16 cellular contexts compared by ENCODE assay signal in genomic region chr2:55141572-55142413, GRCh38.
DNase-seq lines count a peak whose midpoint lies in the region; ATAC-seq and TF ChIP-seq lines count a peak whose summit lies in the region.
"Had no signal": no experiment of that assay in that cellular context is flagged by ENCODE, and none has a peak within 500 bp of the region (broad histone marks: within the 10 kb centered on the region; RNA-seq: fewer than 3 reads in every experiment).

No MANE protein-coding gene starts in this region.

- peak overlapping the region; percentile 5 for H3K27ac Mint-ChIP-seq in activated naive CD4-positive, alpha-beta T cell treated with anti-CD3 and anti-CD28 coated beads for 36 hours
- peak overlapping the region; percentile 25 to 75 for H3K27ac Mint-ChIP-seq in T-cell
- H3K27ac Mint-ChIP-seq in mesothelial cell of epicardium, result no peak overlapping the region
- H3K27ac Mint-ChIP-seq: natural killer cell treated with Interleukin-12 subunit alpha and Interleukin-12 subunit beta and Interleukin-15 and Interleukin-18, amount 100 ng/mL, for 72 hours had no signal

- TF ChIP-seq CTCF in mesothelial cell of epicardium (IDR thresholded peaks at IDR 0.05; ENCODE audit: unreplicated experiment), result no peak

- peak; percentile 23 for DNase-seq in activated naive CD4-positive, alpha-beta T cell treated with anti-CD3 and anti-CD28 coated beads for 36 hours
- DNase-seq in activated naive CD4-positive, alpha-beta T cell treated with anti-CD3 and anti-CD28 coated beads, Interleukin-2, amount 50 U/mL, for 16 hours, result no peak
- DNase-seq in T-cell (peak in 2 of 34 experiments; percentile 3 to 10), middle frontal gyrus (ENCODE audit: extremely low spot score, low spot score) (no peak), mesothelial cell of epicardium (ENCODE audit: low spot score in 2 of 2, unreplicated experiment in 2 of 2) (no peak)
- DNase-seq: activated CD4-positive, CD25-positive, alpha-beta regulatory T cell; activated T-cell treated with anti-CD3 and anti-CD28 coated beads, Interleukin-2, amount 50 U/mL, for 1 hour; hippocampal formation; MG63; NCI-H2081 treated with DMSO at 0.1 percent for 48 hours; NCI-H526 treated with DMSO at 0.1 percent for 48 hours; Peyer's patch had no signal

- no peak overlapping the region for H3K4me3 Mint-ChIP-seq in activated naive CD4-positive, alpha-beta T cell treated with anti-CD3 and anti-CD28 coated beads for 36 hours
- H3K4me3 Mint-ChIP-seq in T-cell (peak overlapping the region in 1 of 3 donors; percentile 23), mesothelial cell of epicardium (no peak overlapping the region)
- H3K4me3 Mint-ChIP-seq: natural killer cell treated with Interleukin-12 subunit alpha and Interleukin-12 subunit beta and Interleukin-15 and Interleukin-18, amount 100 ng/mL, for 72 hours had no signal

- no peaks in the 10 kb centered on the region for H3K27me3 Mint-ChIP-seq in activated naive CD4-positive, alpha-beta T cell treated with anti-CD3 and anti-CD28 coated beads for 36 hours (ENCODE audit: low read depth)
- H3K27me3 Mint-ChIP-seq in T-cell (no peaks in the 10 kb centered on the region), mesothelial cell of epicardium (ENCODE audit: low read depth) (no peaks in the 10 kb centered on the region)

- H3K9me3 Mint-ChIP-seq in activated naive CD4-positive, alpha-beta T cell treated with anti-CD3 and anti-CD28 coated beads for 36 hours, result no peaks in the 10 kb centered on the region
- H3K9me3 Mint-ChIP-seq in T-cell, result no peaks in the 10 kb centered on the region
- H3K9me3 Mint-ChIP-seq in mesothelial cell of epicardium, result peaks cover 13% of the 10 kb centered on the region
- H3K9me3 Mint-ChIP-seq: natural killer cell treated with Interleukin-12 subunit alpha and Interleukin-12 subunit beta and Interleukin-15 and Interleukin-18, amount 100 ng/mL, for 72 hours had no signal

- POLR2A ChIA-PET in T-cell (lab: Charles Lee), result no interaction called here

- ATAC-seq in T-cell (replicated peaks in 1 of 4), result peak; percentile 40 to 64 (median 63)
- peak; percentile 35 for ATAC-seq in esophagus mucosa
- ATAC-seq in GM18858 (IDR thresholded peaks at IDR 0.05; ENCODE audit: unreplicated experiment), result no peak
- ATAC-seq: natural killer cell treated with Interleukin-12 subunit alpha and Interleukin-12 subunit beta and Interleukin-15 and Interleukin-18, amount 100 ng/mL, for 72 hours had no signal

- H3K36me3 Mint-ChIP-seq in activated naive CD4-positive, alpha-beta T cell treated with anti-CD3 and anti-CD28 coated beads for 36 hours (ENCODE audit: low read depth), result no peaks in the 10 kb centered on the region
- H3K36me3 Mint-ChIP-seq in T-cell (no peaks in the 10 kb centered on the region), mesothelial cell of epicardium (no peaks in the 10 kb centered on the region)
- H3K36me3 Mint-ChIP-seq: natural killer cell treated with Interleukin-12 subunit alpha and Interleukin-12 subunit beta and Interleukin-15 and Interleukin-18, amount 100 ng/mL, for 72 hours had no signal

- intact Hi-C loops in activated naive CD4-positive, alpha-beta T cell treated with anti-CD3 and anti-CD28 coated beads for 36 hours (cut with micrococcal nuclease), result no loop called here

- H3K27ac ChIP-seq in temporal lobe (ENCODE audit: low read depth, low read length), result peak overlapping the region; percentile 96

- CTCF ChIA-PET in activated naive CD4-positive, alpha-beta T cell treated with anti-CD3 and anti-CD28 coated beads for 36 hours (lab: Charles Lee), result no interaction called here
- CTCF ChIA-PET in T-cell (lab: Charles Lee), result interaction anchor here (0.7 to 1.0 kb wide), 2 partner anchors 12 to 29 kb away, joined by 3 read pairs; no protein-coding TSS in a partner anchor

- peaks cover 10% of the 10 kb centered on the region for H3K4me1 Mint-ChIP-seq in activated naive CD4-positive, alpha-beta T cell treated with anti-CD3 and anti-CD28 coated beads for 36 hours (ENCODE audit: low read depth)
- H3K4me1 Mint-ChIP-seq in T-cell (peaks cover 15 to 17% (median 16%) of the 10 kb centered on the region in 3 donors), mesothelial cell of epicardium (peaks cover 7% of the 10 kb centered on the region)
